In the genomic region with DNA sequence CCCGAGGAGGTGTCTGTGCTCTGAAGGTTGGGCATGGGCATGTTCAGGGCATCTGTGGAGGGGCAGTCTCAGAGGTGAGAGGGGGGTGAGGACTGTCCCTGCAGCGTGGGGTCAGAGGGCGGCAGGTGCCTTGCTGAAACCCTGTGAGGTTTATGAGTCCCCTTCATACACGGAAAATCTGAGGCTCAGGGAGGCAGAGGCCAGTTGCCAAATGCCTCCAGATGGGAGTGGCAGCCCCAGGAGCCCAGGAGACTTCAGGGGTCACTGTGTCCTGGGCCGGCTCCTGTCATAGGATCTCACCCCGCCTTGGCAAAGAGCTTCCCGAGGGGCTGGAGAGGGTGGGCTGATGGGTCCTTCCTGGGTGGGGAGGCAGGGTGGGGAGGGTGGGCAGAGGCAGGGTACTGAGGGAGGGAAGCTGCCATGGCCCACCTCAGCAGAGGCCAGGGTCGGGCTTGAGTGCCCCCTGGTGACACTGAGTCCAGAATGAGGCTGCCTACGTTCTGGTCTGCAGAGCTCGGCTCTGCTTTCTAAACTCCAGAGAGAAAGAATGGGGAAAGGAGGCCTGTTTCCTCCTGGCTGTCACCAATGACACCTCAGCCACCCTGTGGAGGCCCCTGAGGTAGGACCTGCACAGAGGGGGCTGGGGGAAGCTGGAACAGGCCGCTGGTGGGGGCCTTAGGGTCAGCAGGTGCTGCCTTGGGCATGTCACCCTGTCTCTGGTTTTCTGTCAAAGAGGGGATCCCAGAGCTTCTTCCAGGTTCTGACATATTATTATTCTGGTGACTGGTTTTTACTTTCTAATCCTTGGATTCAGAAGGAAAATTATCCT, we compare ENCODE assay signal across 9 cellular contexts. TPM values are rescaled to one million over a fixed set of nuclear protein-coding genes. Genes with fewer than 3 reads are reported as not detected.
A peak's percentile ranks its signal among the peaks of the same experiment; 100 is the strongest.
DNase-seq lines count a peak whose midpoint lies in the region; ATAC-seq and TF ChIP-seq lines count a peak whose summit lies in the region.
"Had no signal": no experiment of that assay in that cellular context is flagged by ENCODE, and none has a peak within 500 bp of the region (broad histone marks: within the 10 kb centered on the region; RNA-seq: fewer than 3 reads in every experiment).

No MANE protein-coding gene starts in this region.

- H3K9me3 Mint-ChIP-seq in activated T-cell treated with anti-CD3 and anti-CD28 coated beads, Interleukin-2, amount 50 U/mL, for 72 hours = no peaks in the 10 kb centered on the region
- no peaks in the 10 kb centered on the region for H3K9me3 Mint-ChIP-seq in activated naive CD8-positive, alpha-beta T cell treated with anti-CD3 and anti-CD28 coated beads, Interleukin-2, amount 50 U/mL, for 24 hours
- H3K9me3 Mint-ChIP-seq in type B pancreatic cell = no peaks in the 10 kb centered on the region

- H3K27ac ChIP-seq in lung (ENCODE audit: low read depth in 1 of 2, low read length in 1 of 2) = peak overlapping the region; percentile 42 to 86

- H3K27me3 Mint-ChIP-seq in activated T-cell treated with anti-CD3 and anti-CD28 coated beads, Interleukin-2, amount 50 U/mL, for 72 hours (ENCODE audit: low read depth) = no peaks in the 10 kb centered on the region
- H3K27me3 Mint-ChIP-seq in activated naive CD8-positive, alpha-beta T cell treated with anti-CD3 and anti-CD28 coated beads, Interleukin-2, amount 50 U/mL, for 24 hours = no peaks in the 10 kb centered on the region
- no peaks in the 10 kb centered on the region for H3K27me3 Mint-ChIP-seq in type B pancreatic cell

- no peak for DNase-seq in activated T-cell treated with anti-CD3 and anti-CD28 coated beads, Interleukin-2, amount 50 U/mL, for 72 hours
- DNase-seq in activated T-cell treated with anti-CD3 and anti-CD28 coated beads, Interleukin-2, amount 50 U/mL, for 48 hours = no peak
- no peak for DNase-seq in activated naive CD8-positive, alpha-beta T cell treated with anti-CD3 and anti-CD28 coated beads, Interleukin-2, amount 50 U/mL, for 24 hours
- DNase-seq in lung (ENCODE audit: low spot score) (no peak), type B pancreatic cell (ENCODE audit: extremely low spot score, unreplicated experiment) (no peak), MG63 (no peak)
- DNase-seq: kidney glomerular epithelial cell had no signal

- H3K4me3 Mint-ChIP-seq in activated T-cell treated with anti-CD3 and anti-CD28 coated beads, Interleukin-2, amount 50 U/mL, for 72 hours = peak overlapping the region; percentile 82 to 84
- peak overlapping the region; percentile 76 for H3K4me3 Mint-ChIP-seq in activated naive CD8-positive, alpha-beta T cell treated with anti-CD3 and anti-CD28 coated beads, Interleukin-2, amount 50 U/mL, for 24 hours
- peak overlapping the region; percentile 65 for H3K4me3 Mint-ChIP-seq in type B pancreatic cell

- no peak for TF ChIP-seq CTCF in lung (IDR thresholded peaks at IDR 0.05; ENCODE audit: control extremely low read depth, extremely low read depth)
- TF ChIP-seq CTCF in type B pancreatic cell (conservative IDR thresholded peaks at IDR 0.05) = no peak

- H3K27ac Mint-ChIP-seq in activated T-cell treated with anti-CD3 and anti-CD28 coated beads, Interleukin-2, amount 50 U/mL, for 72 hours = peak overlapping the region; percentile 56
- peak overlapping the region; percentile 76 for H3K27ac Mint-ChIP-seq in activated naive CD8-positive, alpha-beta T cell treated with anti-CD3 and anti-CD28 coated beads, Interleukin-2, amount 50 U/mL, for 24 hours
- peak overlapping the region; percentile 50 for H3K27ac Mint-ChIP-seq in type B pancreatic cell

- peaks cover 54% of the 10 kb centered on the region for H3K4me1 Mint-ChIP-seq in activated T-cell treated with anti-CD3 and anti-CD28 coated beads, Interleukin-2, amount 50 U/mL, for 72 hours (ENCODE audit: low read depth)
- peaks cover 40% of the 10 kb centered on the region for H3K4me1 Mint-ChIP-seq in activated naive CD8-positive, alpha-beta T cell treated with anti-CD3 and anti-CD28 coated beads, Interleukin-2, amount 50 U/mL, for 24 hours
- H3K4me1 Mint-ChIP-seq in type B pancreatic cell (ENCODE audit: unreplicated experiment) = peaks cover 9% of the 10 kb centered on the region

- H3K9me3 ChIP-seq in lung (ENCODE audit: control insufficient read depth in 2 of 2, insufficient read depth in 1 of 2, low read length in 1 of 2) (no peaks in the 10 kb centered on the region), MG63 (no peaks in the 10 kb centered on the region)

- 31 to 45% methylated on average over 11 of the region's 11 CpGs for WGBS in lung, 2 donors

- no peak for ATAC-seq in activated T-cell treated with anti-CD3 and anti-CD28 coated beads, Interleukin-2, amount 50 U/mL, for 72 hours (replicated peaks in 1 of 2)
- no peak for ATAC-seq in activated naive CD8-positive, alpha-beta T cell treated with anti-CD3 and anti-CD28 coated beads, Interleukin-2, amount 50 U/mL, for 24 hours
- ATAC-seq in lung (ENCODE audit: insufficient read depth, low FRiP score) (no peak), GM21737 (IDR thresholded peaks at IDR 0.05; ENCODE audit: unreplicated experiment) (no peak), HG02970 (IDR thresholded peaks at IDR 0.05; ENCODE audit: low FRiP score, unreplicated experiment) (no peak)

- H3K4me3 ChIP-seq in lung (peak overlapping the region; percentile 33), MG63 (no peak overlapping the region)

- peaks cover 3 to 4% of the 10 kb centered on the region in 2 donors for H3K36me3 Mint-ChIP-seq in activated T-cell treated with anti-CD3 and anti-CD28 coated beads, Interleukin-2, amount 50 U/mL, for 72 hours (ENCODE audit: insufficient read depth in 2 of 2)
- peaks cover 6% of the 10 kb centered on the region for H3K36me3 Mint-ChIP-seq in activated naive CD8-positive, alpha-beta T cell treated with anti-CD3 and anti-CD28 coated beads, Interleukin-2, amount 50 U/mL, for 24 hours (ENCODE audit: low read depth)
- no peaks in the 10 kb centered on the region for H3K36me3 Mint-ChIP-seq in type B pancreatic cell

- peaks cover 0 to 25% of the 10 kb centered on the region in 2 donors for H3K4me1 ChIP-seq in lung (ENCODE audit: control insufficient read depth in 2 of 2, insufficient read depth in 2 of 2, low read length in 2 of 2)

- no peaks in the 10 kb centered on the region for H3K27me3 ChIP-seq in lung (ENCODE audit: control insufficient read depth, insufficient read depth)
- no peaks in the 10 kb centered on the region for H3K27me3 ChIP-seq in MG63

- no peaks in the 10 kb centered on the region for H3K36me3 ChIP-seq in lung (ENCODE audit: control insufficient read depth in 2 of 2, insufficient read depth in 2 of 2, low read length in 2 of 2)
- no peaks in the 10 kb centered on the region for H3K36me3 ChIP-seq in MG63

RNA-seq across cellular contexts. Expression of a gene that starts 1.1 kb away (rescaled TPM):
- total RNA-seq in activated T-cell treated with anti-CD3 and anti-CD28 coated beads, Interleukin-2, amount 50 U/mL, for 72 hours = 10 to 100 TPM; 44.8 to 46.3 TPM
- total RNA-seq in lung (100 to 1,000 TPM in 1 of 2 donors, 10 to 100 TPM in 1; 19.8 to 148 TPM), type B pancreatic cell (ENCODE audit: low replicate concordance) (22.5 and 25.3 TPM in 2 replicates)
- polyA plus RNA-seq in lung = 100 to 1,000 TPM in 1 of 2 donors, 10 to 100 TPM in 1; 82.8 to 228 TPM
- total RNA-seq in MG63 (2014; rRNA removed; shearing (Covaris generic); ENCODE audit: low replicate concordance) = 1.2 and 1.8 TPM in 2 replicates
